ENCODE assay signal across 18 cellular contexts in genomic region chr7:10211861-10212260, GRCh38.
A peak's percentile ranks its signal among the peaks of the same experiment; 100 is the strongest.
DNase-seq lines count a peak whose midpoint lies in the region; TF ChIP-seq lines count a peak whose summit lies in the region.
"Had no signal": no experiment of that assay in that cellular context is flagged by ENCODE, and none has a peak within 500 bp of the region (broad histone marks: within the 10 kb centered on the region; RNA-seq: fewer than 3 reads in every experiment).

No MANE protein-coding gene starts in this region.

- H3K79me2 ChIP-seq in Loucy (ENCODE audit: insufficient read depth, low read length) (no peaks in the 10 kb centered on the region), GM23248 (ENCODE audit: insufficient read depth) (no peaks in the 10 kb centered on the region)

- H3K9ac ChIP-seq in Loucy (ENCODE audit: low read depth, low read length, poor library complexity, severe bottlenecking) (no peak overlapping the region), endodermal cell (ENCODE audit: extremely low read depth, low read length, poor library complexity, severe bottlenecking) (no peak overlapping the region), GM23248 (no peak overlapping the region)
- H3K9ac ChIP-seq: BLaER1 treated with 17β-estradiol and CSF1 and Interleukin-3, amounts not matched to agents 10 nM and 100 nM had no signal

- H3K36me3 Mint-ChIP-seq in endodermal cell (ENCODE audit: low read depth) = no peaks in the 10 kb centered on the region
- H3K36me3 Mint-ChIP-seq in activated CD4-positive, alpha-beta memory T cell treated with anti-CD3 and anti-CD28 coated beads for 36 hours = no peaks in the 10 kb centered on the region
- H3K36me3 Mint-ChIP-seq: CD14-positive monocyte; CD8-positive, alpha-beta memory T cell had no signal

- in situ Hi-C loops in GM23248 (cut with MboI) = no loop called here

- H3F3A ChIP-seq in Loucy (ENCODE audit: low read depth) (no peaks in the 10 kb centered on the region), GM23248 (ENCODE audit: insufficient read depth) (no peaks in the 10 kb centered on the region)

- 0 out of 2 replicates have a peak, but pooled peaks have one; percentile 15 for TF ChIP-seq CTCF in BE2C (IDR thresholded peaks at IDR 0.05; ENCODE audit: low read depth, low read length)
- peak; percentile 22; the same call in 1 of the 2 replicates for TF ChIP-seq CTCF in Loucy (conservative IDR thresholded peaks at IDR 0.05; ENCODE audit: low read length)
- peak; percentile 46 for TF ChIP-seq CTCF in endodermal cell (conservative IDR thresholded peaks at IDR 0.05)

- POLR2A ChIA-PET in activated CD4-positive, alpha-beta memory T cell treated with anti-CD3 and anti-CD28 coated beads for 36 hours (lab: Charles Lee) = no interaction called here

- H3K4me1 ChIP-seq in BE2C = no peaks in the 10 kb centered on the region
- no peaks in the 10 kb centered on the region for H3K4me1 ChIP-seq in Loucy (ENCODE audit: insufficient read depth, low read length, poor library complexity, severe bottlenecking)
- H3K4me1 ChIP-seq in endodermal cell (ENCODE audit: control insufficient read depth, insufficient read depth, low read length) = no peaks in the 10 kb centered on the region
- no peaks in the 10 kb centered on the region for H3K4me1 ChIP-seq in GM23248 (ENCODE audit: insufficient read depth)
- H3K4me1 ChIP-seq: BLaER1 treated with 17β-estradiol and CSF1 and Interleukin-3, amounts not matched to agents 10 nM and 100 nM; HAP-1 had no signal

- H3K27me3 Mint-ChIP-seq in endodermal cell (ENCODE audit: insufficient read depth) = no peaks in the 10 kb centered on the region
- H3K27me3 Mint-ChIP-seq in activated CD4-positive, alpha-beta memory T cell treated with anti-CD3 and anti-CD28 coated beads for 36 hours = no peaks in the 10 kb centered on the region
- H3K27me3 Mint-ChIP-seq: B cell; CD4-positive, alpha-beta T cell; CD8-positive, alpha-beta memory T cell had no signal

- no peak overlapping the region for H3K27ac ChIP-seq in endodermal cell (ENCODE audit: low read depth, low read length)
- no peak overlapping the region for H3K27ac ChIP-seq in GM23248
- H3K27ac ChIP-seq: 22Rv1; BLaER1 treated with 17β-estradiol and CSF1 and Interleukin-3, amounts not matched to agents 10 nM and 100 nM had no signal

- H4K20me1 ChIP-seq in Loucy (ENCODE audit: insufficient read depth, low read length, poor library complexity, severe bottlenecking) (no peaks in the 10 kb centered on the region), GM23248 (ENCODE audit: insufficient read depth) (no peaks in the 10 kb centered on the region)
- H4K20me1 ChIP-seq: BLaER1 treated with 17β-estradiol and CSF1 and Interleukin-3, amounts not matched to agents 10 nM and 100 nM had no signal

- no peak for DNase-seq in BE2C
- no peak for DNase-seq in endodermal cell
- no peak for DNase-seq in activated CD4-positive, alpha-beta memory T cell treated with anti-CD3 and anti-CD28 coated beads for 36 hours
- DNase-seq in islet precursor cell = no peak
- DNase-seq in GM23248 = no peak
- DNase-seq: Calu3; CD4-positive, alpha-beta T cell; DMS53; DMS79 treated with DMSO at 0.1 percent for 48 hours; GF-D8; HFFc6 had no signal

- CTCF ChIA-PET in activated CD4-positive, alpha-beta memory T cell treated with anti-CD3 and anti-CD28 coated beads for 36 hours (lab: Charles Lee) = no interaction called here

- H3K27ac Mint-ChIP-seq in endodermal cell = no peak overlapping the region
- no peak overlapping the region for H3K27ac Mint-ChIP-seq in activated CD4-positive, alpha-beta memory T cell treated with anti-CD3 and anti-CD28 coated beads for 36 hours
- H3K27ac Mint-ChIP-seq: B cell; CD14-positive monocyte; CD4-positive, alpha-beta T cell; CD8-positive, alpha-beta memory T cell; HFFc6 had no signal

- H3K4me3 Mint-ChIP-seq in endodermal cell = no peak overlapping the region
- H3K4me3 Mint-ChIP-seq in activated CD4-positive, alpha-beta memory T cell treated with anti-CD3 and anti-CD28 coated beads for 36 hours = no peak overlapping the region
- H3K4me3 Mint-ChIP-seq: B cell; CD14-positive monocyte; CD4-positive, alpha-beta T cell; CD8-positive, alpha-beta memory T cell; HFFc6 had no signal

- WGBS in endodermal cell (ENCODE audit: insufficient coverage in 1 of 2, insufficient read length in 1 of 2), 2 experiments = 87 to 94% methylated on average over 2 to 4 of the region's 4 CpGs
- WGBS in GM23248 (ENCODE audit: low coverage in 1 of 2, low lambda C conversion rate in 2 of 2, missing lambda C conversion rate in 2 of 2), 2 experiments = 22 to 33% methylated on average over 4 of the region's 4 CpGs

- H3K4me2 ChIP-seq in Loucy (ENCODE audit: low read depth, low read length, poor library complexity, severe bottlenecking) = no peak overlapping the region
- no peak overlapping the region for H3K4me2 ChIP-seq in GM23248 (ENCODE audit: unreplicated experiment)
- H3K4me2 ChIP-seq: BLaER1 treated with 17β-estradiol and CSF1 and Interleukin-3, amounts not matched to agents 10 nM and 100 nM had no signal

- no peaks in the 10 kb centered on the region for H3K4me1 Mint-ChIP-seq in endodermal cell
- H3K4me1 Mint-ChIP-seq in activated CD4-positive, alpha-beta memory T cell treated with anti-CD3 and anti-CD28 coated beads for 36 hours (ENCODE audit: low read depth) = no peaks in the 10 kb centered on the region
- H3K4me1 Mint-ChIP-seq: B cell; CD14-positive monocyte; CD8-positive, alpha-beta memory T cell had no signal

- peaks cover 10% of the 10 kb centered on the region for H3K9me3 Mint-ChIP-seq in endodermal cell
- H3K9me3 Mint-ChIP-seq in activated CD4-positive, alpha-beta memory T cell treated with anti-CD3 and anti-CD28 coated beads for 36 hours = peaks cover 12% of the 10 kb centered on the region

- H3K4me3 ChIP-seq in BE2C (ENCODE audit: low read depth, low read length) (no peak overlapping the region), Loucy (ENCODE audit: low read length, poor library complexity, severe bottlenecking) (no peak overlapping the region), endodermal cell (ENCODE audit: low read length) (no peak overlapping the region), GM23248 (no peak overlapping the region)
- H3K4me3 ChIP-seq: BLaER1 treated with 17β-estradiol and CSF1 and Interleukin-3, amounts not matched to agents 10 nM and 100 nM; HAP-1 had no signal

- H3K9me2 ChIP-seq in Loucy (replicated peaks; ENCODE audit: low read depth, low read length) (no peaks in the 10 kb centered on the region), GM23248 (ENCODE audit: insufficient read depth) (no peaks in the 10 kb centered on the region)

- intact Hi-C loops in activated CD4-positive, alpha-beta memory T cell treated with anti-CD3 and anti-CD28 coated beads for 36 hours (cut with micrococcal nuclease) = no loop called here

- no peaks in the 10 kb centered on the region for H3K36me3 ChIP-seq in BE2C
- H3K36me3 ChIP-seq in Loucy (ENCODE audit: insufficient read depth, low read length) = no peaks in the 10 kb centered on the region
- no peaks in the 10 kb centered on the region for H3K36me3 ChIP-seq in endodermal cell (ENCODE audit: control insufficient read depth, insufficient read depth, low read length)
- H3K36me3 ChIP-seq in GM23248 (ENCODE audit: low read depth) = no peaks in the 10 kb centered on the region
- H3K36me3 ChIP-seq: BLaER1 treated with 17β-estradiol and CSF1 and Interleukin-3, amounts not matched to agents 10 nM and 100 nM; HAP-1 had no signal

- H3K27me3 ChIP-seq in BE2C (no peaks in the 10 kb centered on the region), Loucy (ENCODE audit: insufficient read depth, low read length, poor library complexity, severe bottlenecking) (no peaks in the 10 kb centered on the region), endodermal cell (ENCODE audit: control insufficient read depth, insufficient read depth, low read length, poor library complexity, severe bottlenecking) (no peaks in the 10 kb centered on the region), GM23248 (replicated peaks; ENCODE audit: insufficient read depth) (no peaks in the 10 kb centered on the region)
- H3K27me3 ChIP-seq: BLaER1 treated with 17β-estradiol and CSF1 and Interleukin-3, amounts not matched to agents 10 nM and 100 nM had no signal

- H3K9me3 ChIP-seq in BE2C (no peaks in the 10 kb centered on the region), Loucy (ENCODE audit: insufficient read depth, low read depth, low read length) (peaks cover 3% of the 10 kb centered on the region; the same call in 1 of the 2 replicates), endodermal cell (ENCODE audit: control insufficient read depth, low read length) (peaks cover 5% of the 10 kb centered on the region), GM23248 (ENCODE audit: low read depth) (no peaks in the 10 kb centered on the region)
- H3K9me3 ChIP-seq: HAP-1 had no signal

- 0 out of 2 replicates have a peak overlapping the region, but pooled peaks have one; percentile 32 for H2AFZ ChIP-seq in Loucy (ENCODE audit: low read length)
- no peak overlapping the region for H2AFZ ChIP-seq in GM23248
